Comparison of ENCODE assay signal across 19 cellular contexts in the genomic region with DNA sequence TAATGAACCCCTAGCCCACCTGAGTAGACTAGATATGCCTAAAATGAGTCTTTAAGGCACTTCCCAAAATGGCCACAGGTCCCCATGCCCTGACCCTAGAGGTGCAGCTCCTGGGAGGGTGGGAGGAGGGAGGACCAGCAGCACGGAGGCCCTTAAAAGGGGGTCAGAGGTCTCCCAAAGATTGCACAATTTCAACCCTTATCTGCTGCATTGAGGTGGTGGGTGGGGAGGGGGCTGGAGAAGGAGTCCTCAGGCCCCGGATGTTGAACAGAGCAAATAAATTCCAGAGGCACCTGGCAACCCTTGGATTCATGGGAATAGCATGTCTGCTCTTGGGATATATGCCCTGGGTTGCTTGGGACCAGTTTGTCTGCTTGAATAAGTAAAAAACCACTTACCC. TPM values are rescaled to one million over a fixed set of nuclear protein-coding genes. Genes with fewer than 3 reads are reported as not detected.
DNase-seq lines count a peak whose midpoint lies in the region; ATAC-seq and TF ChIP-seq lines count a peak whose summit lies in the region.
"Had no signal": no experiment of that assay in that cellular context is flagged by ENCODE, and none has a peak within 500 bp of the region (broad histone marks: within the 10 kb centered on the region; RNA-seq: fewer than 3 reads in every experiment).

No MANE protein-coding gene starts in this region.

- 10% methylated on average over 2 of the region's 2 CpGs for WGBS in hepatocyte (ENCODE audit: low lambda C conversion rate, missing lambda C conversion rate)

- no peak overlapping the region for H2AFZ ChIP-seq in OCI-LY3 (ENCODE audit: low read depth, low read length)
- no peak overlapping the region for H2AFZ ChIP-seq in hepatocyte

- no peaks in the 10 kb centered on the region for H4K20me1 ChIP-seq in OCI-LY3 (ENCODE audit: insufficient read depth, low read length)
- H4K20me1 ChIP-seq in hepatocyte (ENCODE audit: insufficient read depth, poor library complexity, severe bottlenecking): no peaks in the 10 kb centered on the region

- TF ChIP-seq CTCF in OCI-LY3 (IDR thresholded peaks at IDR 0.05; ENCODE audit: low read depth, low read length) (no peak), hepatocyte (IDR thresholded peaks at IDR 0.05; ENCODE audit: poor library complexity) (no peak)

- H3K27ac ChIP-seq in OCI-LY3 (ENCODE audit: low read length) (no peak overlapping the region), hepatocyte (peak overlapping the region; percentile 31)
- H3K27ac ChIP-seq: HL-60 had no signal

- no peaks in the 10 kb centered on the region for H3K9me3 ChIP-seq in OCI-LY3 (ENCODE audit: insufficient read depth, low read length)
- no peaks in the 10 kb centered on the region for H3K9me3 ChIP-seq in hepatocyte (ENCODE audit: low read depth)
- H3K9me3 ChIP-seq: SK-N-SH had no signal

- ATAC-seq in HG02610 (IDR thresholded peaks at IDR 0.05; ENCODE audit: unreplicated experiment) (peak; percentile 20), HG03097 (IDR thresholded peaks at IDR 0.05; ENCODE audit: low FRiP score, unreplicated experiment) (no peak), HG03460 (IDR thresholded peaks at IDR 0.05; ENCODE audit: unreplicated experiment) (no peak)
- ATAC-seq: Panc1 had no signal

- no peaks in the 10 kb centered on the region for H3K9me2 ChIP-seq in hepatocyte (replicated peaks; ENCODE audit: insufficient read depth)
- H3K9me2 ChIP-seq: SK-N-SH had no signal

- no peak overlapping the region for H3K9ac ChIP-seq in OCI-LY3 (ENCODE audit: low read length)
- H3K9ac ChIP-seq: SK-N-SH had no signal

- H3K27me3 ChIP-seq in OCI-LY3 (ENCODE audit: low read depth, low read length) (peaks cover 28% of the 10 kb centered on the region), hepatocyte (no peaks in the 10 kb centered on the region)

- H3K4me3 ChIP-seq in OCI-LY3 (ENCODE audit: low read length) (no peak overlapping the region), hepatocyte (no peak overlapping the region)

- peaks cover 24% of the 10 kb centered on the region for H3K4me1 ChIP-seq in OCI-LY3 (ENCODE audit: low read length)
- peaks cover 11% of the 10 kb centered on the region for H3K4me1 ChIP-seq in hepatocyte (ENCODE audit: insufficient read depth)

- DNase-seq in hepatocyte (ENCODE audit: low spot score) (no peak), HT-29 (ENCODE audit: low spot score) (no peak), amniotic stem cell (lab: John Stamatoyannopoulos, UW) (no peak)
- DNase-seq: C1 segment of cervical spinal cord; Karpas-422; NCI-H1436 treated with DMSO at 0.1 percent for 48 hours; NCI-H2081 treated with DMSO at 0.1 percent for 48 hours; NCI-H2227 treated with DMSO at 0.1 percent for 48 hours; NCI-H526; NK-92 treated with Interleukin-12 subunit alpha and Interleukin-12 subunit beta, amount 100 ng/mL, for 24 hours; Right ventricle myocardium superior; SK-N-SH; T-helper 1 cell had no signal

- H3K79me2 ChIP-seq in OCI-LY3 (ENCODE audit: low read length) (no peaks in the 10 kb centered on the region), hepatocyte (no peaks in the 10 kb centered on the region)

- H3K4me2 ChIP-seq in OCI-LY3 (ENCODE audit: low read length): peak overlapping the region; percentile 34
- H3K4me2 ChIP-seq in hepatocyte: no peak overlapping the region
- H3K4me2 ChIP-seq: SK-N-SH had no signal

- no peaks in the 10 kb centered on the region for H3K36me3 ChIP-seq in OCI-LY3 (replicated peaks; ENCODE audit: low read depth, low read length)
- no peaks in the 10 kb centered on the region for H3K36me3 ChIP-seq in hepatocyte (replicated peaks; ENCODE audit: insufficient read depth, low read depth)

RNA-seq across cellular contexts. Expression of a gene that starts 57.6 kb away (rescaled TPM):
- total RNA-seq in hepatocyte: 18.1 and 30.8 TPM in 2 replicates
- polyA plus RNA-seq in hepatocyte: 23.7 and 38.1 TPM in 2 replicates
- 0.05 TPM in 2 replicates for total RNA-seq in HT-29 (2014; rRNA removed; shearing (Covaris generic))

Comparison
In these comparisons a context has a peak if more than half of its experiments do, and no peak if none do; other contexts are left out.
1. RNA of a gene that starts 57.6 kb away (total RNA-seq): 18.1 to 30.8 TPM in hepatocyte; 0.05 TPM in HT-29; every median in the first group is over 10 times any median in the second.